Comparison of ENCODE assay signal across 22 cellular contexts in the genomic region with DNA sequence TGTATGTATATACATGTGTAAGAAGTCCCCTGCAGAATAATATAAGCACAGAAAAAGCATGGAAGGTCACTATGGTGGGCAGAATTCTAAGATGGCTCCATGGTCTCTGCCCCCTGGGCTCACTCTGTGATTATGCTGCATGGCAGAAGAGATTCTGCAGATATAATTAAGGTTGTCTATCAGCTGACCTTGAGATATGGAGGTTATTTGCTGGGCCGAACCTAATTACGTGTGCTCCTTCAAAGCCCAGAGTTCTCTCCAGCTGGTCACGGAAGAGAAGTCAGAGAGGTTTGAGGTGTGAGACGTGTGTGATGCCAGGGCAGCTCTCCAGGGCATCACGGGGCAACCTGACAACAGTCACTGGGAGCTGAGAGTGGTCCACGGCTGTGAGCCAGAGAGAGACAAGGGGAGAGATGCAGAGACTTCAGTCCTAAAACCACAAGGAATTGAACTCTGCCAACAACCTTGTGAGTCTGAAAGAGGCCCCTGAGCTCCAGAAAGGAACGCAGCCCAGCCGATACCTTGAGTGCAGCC. TPM values are rescaled to one million over a fixed set of nuclear protein-coding genes. Genes with fewer than 3 reads are reported as not detected.
"Had no signal": no experiment of that assay in that cellular context is flagged by ENCODE, and none has a peak within 500 bp of the region (broad histone marks: within the 10 kb centered on the region; RNA-seq: fewer than 3 reads in every experiment).

No MANE protein-coding gene starts in this region.

- H3K9me3 Mint-ChIP-seq: dendritic cell treated with granulocyte-macrophage colony-stimulating factor and Interleukin-4, amounts not matched to agents 40 ng/mL and 50 ng/mL, for 4 days; effector memory CD8-positive, alpha-beta T cell had no signal

- H3K27ac Mint-ChIP-seq: dendritic cell treated with granulocyte-macrophage colony-stimulating factor and Interleukin-4, amounts not matched to agents 40 ng/mL and 50 ng/mL, for 4 days; effector memory CD8-positive, alpha-beta T cell had no signal

- H3K4me3 ChIP-seq: colonic mucosa, esophagus muscularis mucosa, gastrocnemius medialis, heart right ventricle, left lung, lower lobe of right lung had no signal

- H3K4me1 ChIP-seq: colonic mucosa, gastrocnemius medialis, left lung, lower lobe of right lung had no signal

- H3K9me3 ChIP-seq: colonic mucosa, gastrocnemius medialis, left lung, lower lobe of right lung had no signal

- FAIRE-seq: endothelial cell of umbilical vein, islet of Langerhans, keratinocyte had no signal

- H3K4me3 Mint-ChIP-seq: dendritic cell treated with granulocyte-macrophage colony-stimulating factor and Interleukin-4, amounts not matched to agents 40 ng/mL and 50 ng/mL, for 4 days; effector memory CD8-positive, alpha-beta T cell had no signal

- DNase-seq: colonic mucosa; cortex of kidney; effector CD8-positive, alpha-beta T cell; effector memory CD8-positive, alpha-beta T cell; foreskin melanocyte; gastrocnemius medialis; glutamatergic neuron; head of caudate nucleus; heart right ventricle; left cardiac atrium; left lung; left ventricle myocardium superior; lower lobe of right lung; mesendoderm had no signal

- H3K36me3 ChIP-seq: colonic mucosa, esophagus muscularis mucosa, gastrocnemius medialis, heart right ventricle, left lung, lower lobe of right lung had no signal

- ATAC-seq: gastrocnemius medialis, heart right ventricle, left cardiac atrium had no signal

- H3K27ac ChIP-seq: colonic mucosa, esophagus muscularis mucosa, gastrocnemius medialis, heart right ventricle, left lung, lower lobe of right lung had no signal

- H3K27me3 ChIP-seq: colonic mucosa, esophagus muscularis mucosa, gastrocnemius medialis, left lung had no signal

RNA-seq across cellular contexts. Expression of a gene that starts 11.5 kb away (rescaled TPM):
- total RNA-seq: epithelial cell of proximal tubule, glomerular endothelial cell, mononuclear cell had no signal
- polyA plus RNA-seq: endothelial cell of umbilical vein, keratinocyte had no signal

RNA-seq across cellular contexts. Expression of a gene that starts 33.2 kb away (rescaled TPM):
- total RNA-seq: mononuclear cell had no signal
- polyA plus RNA-seq: keratinocyte had no signal
